1 cellular context compared by ENCODE assay signal in the genomic region with DNA sequence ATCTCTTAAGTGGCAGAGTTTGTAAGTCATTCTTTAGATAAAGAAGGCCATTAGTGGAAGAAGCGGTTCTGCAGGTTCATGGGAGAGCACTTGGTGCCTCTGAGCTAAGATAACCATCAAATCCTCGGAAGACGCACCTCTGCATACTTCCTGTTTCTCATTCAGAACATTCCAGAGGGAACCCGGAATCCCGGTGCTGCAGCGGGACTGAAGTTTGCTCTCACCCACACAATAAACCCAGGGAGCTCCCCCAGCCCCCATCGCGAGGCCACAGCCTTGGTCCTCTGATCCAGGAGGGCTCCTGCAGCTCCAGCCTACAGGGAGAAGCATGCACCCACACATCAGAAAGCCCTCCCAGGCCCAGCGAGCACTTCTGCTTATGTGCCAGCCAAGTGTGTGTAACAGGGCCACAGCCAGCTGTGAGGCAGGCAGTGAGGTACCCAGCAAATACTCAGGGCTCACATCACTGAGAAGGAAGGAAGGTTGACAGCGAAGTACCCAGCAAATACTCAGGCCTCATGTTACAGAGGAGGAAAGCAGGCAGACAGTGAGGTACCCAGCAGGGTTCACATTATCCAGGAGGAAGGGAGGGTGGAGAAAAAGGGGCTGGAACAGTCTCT.
TF ChIP-seq lines count a peak whose summit lies in the region.

No MANE protein-coding gene starts in this region.

TF ChIP-seq in SK-N-SH treated with all-trans-retinoic acid at 6 μM for 48 hours, 23 proteins besides CTCF, POLR2A, EP300 and RAD21 (continued from another document):
- TF ChIP-seq, protein P1, sequence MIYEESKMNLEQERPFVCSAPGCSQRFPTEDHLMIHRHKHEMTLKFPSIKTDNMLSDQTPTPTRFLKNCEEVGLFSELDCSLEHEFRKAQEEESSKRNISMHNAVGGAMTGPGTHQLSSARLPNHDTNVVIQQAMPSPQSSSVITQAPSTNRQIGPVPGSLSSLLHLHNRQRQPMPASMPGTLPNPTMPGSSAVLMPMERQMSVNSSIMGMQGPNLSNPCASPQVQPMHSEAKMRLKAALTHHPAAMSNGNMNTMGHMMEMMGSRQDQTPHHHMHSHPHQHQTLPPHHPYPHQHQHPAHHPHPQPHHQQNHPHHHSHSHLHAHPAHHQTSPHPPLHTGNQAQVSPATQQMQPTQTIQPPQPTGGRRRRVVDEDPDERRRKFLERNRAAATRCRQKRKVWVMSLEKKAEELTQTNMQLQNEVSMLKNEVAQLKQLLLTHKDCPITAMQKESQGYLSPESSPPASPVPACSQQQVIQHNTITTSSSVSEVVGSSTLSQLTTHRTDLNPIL (CRISPR knock-in tag; IDR thresholded peaks at IDR 0.05; ENCODE audit: low read depth), result no peak
